ENCODE assay signal across 1 cellular context in genomic region chr19:19185853-19186728, GRCh38.
TF ChIP-seq lines count a peak whose summit lies in the region.

No MANE protein-coding gene starts in this region.

TF ChIP-seq in endothelial cell of umbilical vein, 7 proteins besides CTCF, POLR2A, EP300 and RAD21:
- TF ChIP-seq POLR2AphosphoS5 (IDR thresholded peaks at IDR 0.05; ENCODE audit: insufficient read depth, low read depth, low read length) (no peak), MAX (IDR thresholded peaks at IDR 0.05; ENCODE audit: insufficient read depth, insufficient read length) (no peak), FOS (IDR thresholded peaks at IDR 0.05; ENCODE audit: borderline replicate concordance, insufficient read depth, low read length) (no peak), GATA2 (IDR thresholded peaks at IDR 0.05; ENCODE audit: insufficient read depth, insufficient read length, low read depth, low read length) (no peak), JUN (IDR thresholded peaks at IDR 0.05; ENCODE audit: borderline replicate concordance, insufficient read depth, insufficient read length, low read depth) (no peak), EZH2 (IDR thresholded peaks at IDR 0.05; ENCODE audit: borderline replicate concordance, low read depth, low read length, severe bottlenecking) (no peak), MYC (IDR thresholded peaks at IDR 0.05; ENCODE audit: low read depth, low read length) (no peak)
